In genomic region chr2:18117592-18117991, GRCh38 we compare ENCODE assay signal across 8 cellular contexts.
DNase-seq lines count a peak whose midpoint lies in the region; ATAC-seq and TF ChIP-seq lines count a peak whose summit lies in the region.

No MANE protein-coding gene starts in this region.

- peak; percentile 81 for ATAC-seq in GM19397 (IDR thresholded peaks at IDR 0.05; ENCODE audit: unreplicated experiment)
- ATAC-seq in HG03342 (IDR thresholded peaks at IDR 0.05; ENCODE audit: unreplicated experiment): peak; percentile 97
- no peak for ATAC-seq in T-helper 17 cell
- ATAC-seq in natural killer cell treated with Interleukin-12 subunit alpha and Interleukin-12 subunit beta and Interleukin-15 and Interleukin-18, amount 100 ng/mL, for 72 hours: no peak

- H3K27ac ChIP-seq in OCI-LY7 (ENCODE audit: low read depth, low read length, poor library complexity, severe bottlenecking) (no peak overlapping the region), fibroblast of lung (ENCODE audit: insufficient read depth, low read length) (no peak overlapping the region)

- peak; percentile 21 for DNase-seq in Daoy (ENCODE audit: low read depth)
- peak; percentile 30 for DNase-seq in OCI-LY7 (ENCODE audit: low spot score)
- peak; percentile 34 to 61 for DNase-seq in fibroblast of lung (ENCODE audit: low read depth in 2 of 2)
- no peak for DNase-seq in T-helper 17 cell
- DNase-seq in natural killer cell treated with Interleukin-12 subunit alpha and Interleukin-12 subunit beta and Interleukin-15 and Interleukin-18, amount 100 ng/mL, for 72 hours (ENCODE audit: low spot score): no peak
- DNase-seq in OCI-M2 (lab: John Stamatoyannopoulos, UW; ENCODE audit: unreplicated experiment): no peak

- H4K20me1 ChIP-seq in OCI-LY7 (ENCODE audit: insufficient read depth, low read length): no peaks in the 10 kb centered on the region
- H4K20me1 ChIP-seq in fibroblast of lung (ENCODE audit: control insufficient read depth, extremely low read depth, insufficient read depth, low read length): no peaks in the 10 kb centered on the region

- no peaks in the 10 kb centered on the region for H3K4me1 Mint-ChIP-seq in T-helper 17 cell
- no peaks in the 10 kb centered on the region for H3K4me1 Mint-ChIP-seq in natural killer cell treated with Interleukin-12 subunit alpha and Interleukin-12 subunit beta and Interleukin-15 and Interleukin-18, amount 100 ng/mL, for 72 hours (ENCODE audit: low read depth in 2 of 2)

- no peak overlapping the region for H2AFZ ChIP-seq in OCI-LY7 (ENCODE audit: low read length)
- no peak overlapping the region for H2AFZ ChIP-seq in fibroblast of lung (ENCODE audit: low read length)

- H3K4me3 ChIP-seq in OCI-LY7 (ENCODE audit: low read depth, low read length, poor library complexity, severe bottlenecking) (no peak overlapping the region), fibroblast of lung (replicated peaks in 1 of 4; ENCODE audit: control extremely low read depth in 1 of 4, insufficient read depth in 1 of 4, low read depth in 3 of 4, low read length in 4 of 4) (no peak overlapping the region)

- H3K36me3 Mint-ChIP-seq in T-helper 17 cell (ENCODE audit: low read depth): no peaks in the 10 kb centered on the region
- H3K36me3 Mint-ChIP-seq in natural killer cell treated with Interleukin-12 subunit alpha and Interleukin-12 subunit beta and Interleukin-15 and Interleukin-18, amount 100 ng/mL, for 72 hours: no peaks in the 10 kb centered on the region

- TF ChIP-seq CTCF in OCI-LY7 (conservative IDR thresholded peaks at IDR 0.05; ENCODE audit: low read length) (peak; percentile 71), fibroblast of lung (conservative IDR thresholded peaks at IDR 0.05 in 1 of 2, IDR thresholded peaks at IDR 0.05 in 1 of 2; ENCODE audit: low read depth in 1 of 2, low read length in 2 of 2) (peak; percentile 52 to 83)

- POLR2A ChIA-PET in OCI-LY7 (lab: Charles Lee): no interaction called here

- H3K79me2 ChIP-seq in OCI-LY7 (ENCODE audit: insufficient read depth, low read depth, low read length): no peaks in the 10 kb centered on the region
- H3K79me2 ChIP-seq in fibroblast of lung (ENCODE audit: control insufficient read depth, insufficient read depth, low read length): no peaks in the 10 kb centered on the region

- no peak overlapping the region for H3K4me3 Mint-ChIP-seq in T-helper 17 cell
- no peak overlapping the region for H3K4me3 Mint-ChIP-seq in natural killer cell treated with Interleukin-12 subunit alpha and Interleukin-12 subunit beta and Interleukin-15 and Interleukin-18, amount 100 ng/mL, for 72 hours

- H3K4me1 ChIP-seq in OCI-LY7 (ENCODE audit: insufficient read depth, low read length, poor library complexity, severe bottlenecking) (no peaks in the 10 kb centered on the region), fibroblast of lung (ENCODE audit: control insufficient read depth, extremely low read depth, insufficient read depth, low read length) (peaks cover 8% of the 10 kb centered on the region)

- H3K36me3 ChIP-seq in OCI-LY7 (ENCODE audit: insufficient read depth, low read length) (no peaks in the 10 kb centered on the region), fibroblast of lung (ENCODE audit: control insufficient read depth, insufficient read depth, low read length) (no peaks in the 10 kb centered on the region)

- peaks cover 3% of the 10 kb centered on the region for H3K9me3 Mint-ChIP-seq in natural killer cell treated with Interleukin-12 subunit alpha and Interleukin-12 subunit beta and Interleukin-15 and Interleukin-18, amount 100 ng/mL, for 72 hours

- no peak overlapping the region for H3K9ac ChIP-seq in fibroblast of lung (ENCODE audit: insufficient read depth, low read length)

- intact Hi-C loops in OCI-LY7 (cut with micrococcal nuclease; ENCODE audit: unreplicated experiment): loop anchor here (2.0 kb wide), 1 partner anchor 471 kb away; no protein-coding TSS in a partner anchor

- CTCF ChIA-PET in OCI-LY7 (lab: Charles Lee; ENCODE audit: unreplicated experiment): no interaction called here

- no peaks in the 10 kb centered on the region for H3K9me2 ChIP-seq in OCI-LY7 (ENCODE audit: insufficient read depth, low read length)

- no peaks in the 10 kb centered on the region for H3K27me3 ChIP-seq in fibroblast of lung (ENCODE audit: control insufficient read depth, insufficient read depth, low read length)

- no TSS peak for BruUV-seq in OCI-LY7 (replicated peaks; lab: Mats Ljungman, UMichigan)

- H3K27me3 Mint-ChIP-seq in T-helper 17 cell: peaks cover 14% of the 10 kb centered on the region
- no peaks in the 10 kb centered on the region for H3K27me3 Mint-ChIP-seq in natural killer cell treated with Interleukin-12 subunit alpha and Interleukin-12 subunit beta and Interleukin-15 and Interleukin-18, amount 100 ng/mL, for 72 hours

- H3K27ac Mint-ChIP-seq in T-helper 17 cell: no peak overlapping the region
- no peak overlapping the region for H3K27ac Mint-ChIP-seq in natural killer cell treated with Interleukin-12 subunit alpha and Interleukin-12 subunit beta and Interleukin-15 and Interleukin-18, amount 100 ng/mL, for 72 hours

- H3K4me2 ChIP-seq in OCI-LY7 (ENCODE audit: low read length) (no peak overlapping the region), fibroblast of lung (ENCODE audit: extremely low read depth, insufficient read depth, low read length) (no peak overlapping the region)

- no peaks in the 10 kb centered on the region for H3K9me3 ChIP-seq in OCI-LY7 (ENCODE audit: low read length)
- no peaks in the 10 kb centered on the region for H3K9me3 ChIP-seq in fibroblast of lung (ENCODE audit: control insufficient read depth, insufficient read depth, low read depth, low read length)
- no peaks in the 10 kb centered on the region for H3K9me3 ChIP-seq in T-helper 17 cell (ENCODE audit: control insufficient read depth, low read length, poor library complexity, severe bottlenecking)

Comparison
In these comparisons a context has a peak if more than half of its experiments do, and no peak if none do; other contexts are left out.
1. DNase-seq: peak in Daoy (single experiment), OCI-LY7 (single experiment) and fibroblast of lung (2 of 2); none in T-helper 17 cell (0 of 3), natural killer cell treated with Interleukin-12 subunit alpha and Interleukin-12 subunit beta and Interleukin-15 and Interleukin-18, amount 100 ng/mL, for 72 hours (single experiment) and OCI-M2 (single experiment).
2. ATAC-seq: peak in GM19397 (single experiment) and HG03342 (single experiment); none in T-helper 17 cell (single experiment) and natural killer cell treated with Interleukin-12 subunit alpha and Interleukin-12 subunit beta and Interleukin-15 and Interleukin-18, amount 100 ng/mL, for 72 hours (0 of 2).